Comparison of ENCODE assay signal across 1 cellular context in genomic region chr16:72922714-72923113, GRCh38.
TF ChIP-seq lines count a peak whose summit lies in the region.

No MANE protein-coding gene starts in this region.

TF ChIP-seq in SK-N-SH treated with all-trans-retinoic acid at 6 μM for 48 hours, 23 proteins besides CTCF, POLR2A, EP300 and RAD21 (continued from another document):
- TF ChIP-seq TSHZ2 (CRISPR knock-in tag; IDR thresholded peaks at IDR 0.05) = no peak
- TF ChIP-seq BACH2 (CRISPR knock-in tag; IDR thresholded peaks at IDR 0.05; ENCODE audit: borderline replicate concordance) = no peak
- no peak for TF ChIP-seq ZC3H10 (CRISPR knock-in tag; IDR thresholded peaks at IDR 0.05)
- TF ChIP-seq SNAI2 (CRISPR knock-in tag; IDR thresholded peaks at IDR 0.05) = no peak
- TF ChIP-seq ARNTL (CRISPR knock-in tag; IDR thresholded peaks at IDR 0.05; ENCODE audit: borderline replicate concordance, low read depth) = no peak
- TF ChIP-seq ZNF70 (CRISPR knock-in tag; IDR thresholded peaks at IDR 0.05) = no peak
